ENCODE assay signal across 8 cellular contexts in the genomic region with DNA sequence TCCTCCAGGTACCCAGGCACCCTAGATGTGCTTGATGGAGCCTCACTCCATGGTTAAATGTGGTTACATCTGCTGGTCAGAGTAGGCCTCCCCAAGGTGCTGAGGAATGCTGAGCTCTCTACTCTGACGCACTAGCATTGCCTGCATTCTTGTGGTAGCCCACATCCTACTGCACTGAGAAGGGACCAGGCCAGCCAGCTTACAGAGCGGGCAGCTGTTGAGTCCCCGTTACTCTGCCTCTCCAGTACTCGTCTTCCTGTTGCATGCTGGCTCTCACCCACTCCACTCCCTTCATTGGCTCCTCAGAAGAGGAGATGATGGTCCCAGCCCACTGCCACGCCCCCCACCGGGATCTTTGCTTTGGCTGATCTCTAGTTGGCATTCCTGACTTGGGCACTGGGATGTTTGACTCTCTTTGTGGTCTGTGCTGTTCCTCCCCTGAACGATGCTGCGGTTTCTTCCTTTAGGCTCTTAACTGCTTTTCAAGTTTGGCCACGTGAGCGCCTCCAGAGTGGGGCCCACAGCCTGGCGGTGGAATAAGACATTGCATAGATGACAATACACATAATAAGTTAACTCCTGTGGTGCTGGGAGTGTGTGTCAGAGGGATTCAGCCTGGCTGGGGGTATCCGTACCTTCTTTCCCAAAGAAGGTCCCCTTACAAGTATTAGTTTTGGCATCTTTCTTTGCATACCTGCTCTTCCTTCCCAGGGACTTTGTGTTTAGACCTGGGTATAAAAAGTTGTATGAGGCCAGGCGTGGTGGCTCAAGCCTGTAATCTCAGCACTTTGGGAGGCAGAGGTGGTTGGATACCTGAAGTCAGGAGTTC. TPM values are rescaled to one million over a fixed set of nuclear protein-coding genes. Genes with fewer than 3 reads are reported as not detected.
DNase-seq lines count a peak whose midpoint lies in the region; ATAC-seq, FAIRE-seq and TF ChIP-seq lines count a peak whose summit lies in the region.

No MANE protein-coding gene starts in this region.

- peak overlapping the region; percentile 98 for H3K27ac Mint-ChIP-seq in T-helper 17 cell
- peak overlapping the region; percentile 74 to 94 for H3K27ac Mint-ChIP-seq in stimulated activated naive CD8-positive, alpha-beta T cell treated with anti-CD3 and anti-CD28 coated beads, Interleukin-15, amount 100 ng/mL, for 72 hours

- intact Hi-C loops in mucosa of descending colon (cut with DNase I, micrococcal nuclease), result no loop called here

- no peaks in the 10 kb centered on the region for H3K27me3 Mint-ChIP-seq in T-helper 17 cell
- no peaks in the 10 kb centered on the region for H3K27me3 Mint-ChIP-seq in stimulated activated naive CD8-positive, alpha-beta T cell treated with anti-CD3 and anti-CD28 coated beads, Interleukin-15, amount 100 ng/mL, for 72 hours

- H3K4me3 Mint-ChIP-seq in T-helper 17 cell, result peak overlapping the region; percentile 90
- peak overlapping the region; percentile 71 to 85 for H3K4me3 Mint-ChIP-seq in stimulated activated naive CD8-positive, alpha-beta T cell treated with anti-CD3 and anti-CD28 coated beads, Interleukin-15, amount 100 ng/mL, for 72 hours

- ATAC-seq in GM18511 (IDR thresholded peaks at IDR 0.05; ENCODE audit: unreplicated experiment), result peak; percentile 85
- peak; percentile 82 for ATAC-seq in HG03432 (IDR thresholded peaks at IDR 0.05; ENCODE audit: unreplicated experiment)
- ATAC-seq in T-helper 17 cell, result peak; percentile 94
- ATAC-seq in mucosa of descending colon, result peak; percentile 85
- ATAC-seq in stimulated activated naive CD8-positive, alpha-beta T cell treated with anti-CD3 and anti-CD28 coated beads, Interleukin-15, amount 100 ng/mL, for 72 hours, result peak; percentile 99
- no peak for ATAC-seq in GM18873 (IDR thresholded peaks at IDR 0.05; ENCODE audit: low FRiP score, unreplicated experiment)

- no peak overlapping the region for H3K4me3 ChIP-seq in astrocyte of the cerebellum (ENCODE audit: low read depth, low read length)
- no peak overlapping the region for H3K4me3 ChIP-seq in mucosa of descending colon

- no peaks in the 10 kb centered on the region for H3K9me3 Mint-ChIP-seq in stimulated activated naive CD8-positive, alpha-beta T cell treated with anti-CD3 and anti-CD28 coated beads, Interleukin-15, amount 100 ng/mL, for 72 hours

- H3K36me3 ChIP-seq in mucosa of descending colon (ENCODE audit: low read depth), result no peaks in the 10 kb centered on the region

- in situ Hi-C loops in astrocyte of the cerebellum (cut with HindIII; ENCODE audit: low sequenced_read_pairs), result no loop called here

- H3K36me3 Mint-ChIP-seq in T-helper 17 cell (ENCODE audit: low read depth), result peaks cover 5% of the 10 kb centered on the region

- TF ChIP-seq CTCF in astrocyte of the cerebellum (IDR thresholded peaks at IDR 0.05; ENCODE audit: low read depth, low read length, missing control alignments) (peak; percentile 76), mucosa of descending colon (IDR thresholded peaks at IDR 0.05) (no peak), D721Med (IDR thresholded peaks at IDR 0.05; ENCODE audit: insufficient read depth, missing control alignments) (no peak)

- DNase-seq in T-helper 17 cell (peak; percentile 30 to 56 (median 46)), astrocyte of the cerebellum (ENCODE audit: low read depth) (peak; percentile 100), mucosa of descending colon (peak; percentile 45 to 81 (median 60)), D721Med (ENCODE audit: insufficient read length, low spot score) (no peak)
- peak; percentile 77 to 89 for DNase-seq in stimulated activated naive CD8-positive, alpha-beta T cell treated with anti-CD3 and anti-CD28 coated beads, Interleukin-15, amount 100 ng/mL, for 72 hours

- H3K9me3 ChIP-seq in T-helper 17 cell (ENCODE audit: control insufficient read depth, low read length, poor library complexity, severe bottlenecking), result no peaks in the 10 kb centered on the region
- no peaks in the 10 kb centered on the region for H3K9me3 ChIP-seq in mucosa of descending colon

- peaks cover 46% of the 10 kb centered on the region for H3K4me1 Mint-ChIP-seq in T-helper 17 cell
- H3K4me1 Mint-ChIP-seq in stimulated activated naive CD8-positive, alpha-beta T cell treated with anti-CD3 and anti-CD28 coated beads, Interleukin-15, amount 100 ng/mL, for 72 hours, result peaks cover 42% of the 10 kb centered on the region

- H3K4me1 ChIP-seq in mucosa of descending colon (ENCODE audit: low read depth), result no peaks in the 10 kb centered on the region

- FAIRE-seq in D721Med (lab: Jason Lieb, UNC), result no peak

RNA-seq across cellular contexts. Expression of gene AZIN2, which starts 18.6 kb away (rescaled TPM):
- 1 to 10 TPM; 6.3 to 8.6 TPM for total RNA-seq in T-helper 17 cell
- 10 to 100 TPM; 13.8 to 36.5 (median 19.0) TPM for total RNA-seq in mucosa of descending colon
